In the genomic region with DNA sequence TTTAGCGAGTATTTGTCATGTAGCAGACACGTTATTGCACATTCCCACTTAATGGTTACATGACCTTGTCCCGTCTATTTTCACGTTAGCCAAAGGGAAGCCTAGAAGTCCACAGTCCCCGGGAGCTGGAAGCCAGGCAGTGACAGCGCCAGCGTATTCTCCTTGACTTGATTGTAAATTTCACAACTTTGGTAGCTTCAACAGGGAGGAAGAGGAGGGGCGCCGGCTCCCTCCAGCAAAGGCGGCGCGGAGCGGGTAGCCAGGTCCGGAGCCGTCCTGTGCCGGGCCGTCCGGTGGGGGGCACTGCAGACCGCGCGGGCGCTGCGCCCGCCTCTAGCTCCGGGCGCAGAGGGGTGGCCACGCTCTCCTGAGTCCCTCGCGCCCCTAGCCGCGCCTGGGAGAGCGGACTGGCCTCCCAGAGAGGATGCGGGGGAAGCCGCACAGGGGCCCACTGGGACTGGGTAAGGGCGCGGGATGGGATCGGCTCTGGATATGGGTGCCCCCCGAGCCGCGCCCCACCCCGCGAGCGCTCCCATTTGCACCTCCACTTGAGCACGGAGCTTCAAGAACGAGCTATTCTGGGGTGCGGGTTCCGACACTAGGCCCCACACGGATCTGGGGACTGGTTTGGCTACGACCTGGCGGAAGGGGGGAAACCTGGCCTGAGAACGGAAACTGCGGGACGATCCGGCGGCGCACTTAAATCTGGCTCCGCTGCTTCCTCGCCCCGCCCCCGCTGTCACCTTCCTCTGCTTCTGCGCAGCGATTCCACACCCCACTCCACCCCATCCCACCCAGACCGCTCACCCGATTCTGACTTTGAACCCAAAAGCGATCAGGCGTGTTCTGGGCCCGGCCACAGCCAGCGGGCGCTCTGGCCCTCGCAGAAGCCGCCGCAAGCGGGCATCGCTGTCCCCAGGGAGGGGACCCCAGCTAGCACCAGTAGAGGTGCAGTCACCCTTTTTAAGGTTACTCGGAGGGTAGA, we compare ENCODE assay signal across 8 cellular contexts. TPM values are rescaled to one million over a fixed set of nuclear protein-coding genes. Genes with fewer than 3 reads are reported as not detected.
DNase-seq lines count a peak whose midpoint lies in the region; ATAC-seq and TF ChIP-seq lines count a peak whose summit lies in the region.

No MANE protein-coding gene starts in this region.

- intact Hi-C loops in prostate gland (cut with DNase I) = loop anchor here (5.0 kb wide), 1 partner anchor 1102 kb away; no protein-coding TSS in a partner anchor

- H3K27ac ChIP-seq in prostate gland = peak overlapping the region; percentile 52 to 58

- H3K9me3 ChIP-seq in MG63 (no peaks in the 10 kb centered on the region), prostate gland (no peaks in the 10 kb centered on the region)

- no peaks in the 10 kb centered on the region for H3K36me3 ChIP-seq in MG63
- H3K36me3 ChIP-seq in prostate gland = no peaks in the 10 kb centered on the region

- TF ChIP-seq POLR2A in prostate gland (IDR thresholded peaks at IDR 0.05) = no peak

- H3K27me3 ChIP-seq in MG63 = no peaks in the 10 kb centered on the region; the same call in 1 of the 2 replicates
- H3K27me3 ChIP-seq in prostate gland (replicated peaks; ENCODE audit: insufficient read depth) = no peaks in the 10 kb centered on the region

- H3K4me1 ChIP-seq in prostate gland (replicated peaks) = no peaks in the 10 kb centered on the region

- peak overlapping the region; percentile 26 for H3K4me3 ChIP-seq in MG63
- H3K4me3 ChIP-seq in astrocyte of the cerebellum (ENCODE audit: low read depth, low read length) = peak overlapping the region; percentile 60
- peak overlapping the region; percentile 35 to 61 for H3K4me3 ChIP-seq in prostate gland

- TF ChIP-seq CTCF in astrocyte of the cerebellum (IDR thresholded peaks at IDR 0.05; ENCODE audit: low read depth, low read length, missing control alignments) (peak; percentile 72), prostate gland (IDR thresholded peaks at IDR 0.05) (peak; percentile 76 to 92 (median 84))

- 4% methylated on average over 70 of the region's 75 CpGs for WGBS in prostate gland

- ATAC-seq in GM21576 (IDR thresholded peaks at IDR 0.05; ENCODE audit: unreplicated experiment) = peak; percentile 75

- DNase-seq in ELR (ENCODE audit: low read depth) = peak; percentile 65
- DNase-seq in MG63 = peak; percentile 51
- no peak for DNase-seq in astrocyte of the cerebellum (ENCODE audit: low read depth)
- peak; percentile 76 for DNase-seq in hepatic stellate cell (ENCODE audit: low spot score)
- DNase-seq in prostate gland (ENCODE audit: low spot score) = peak; percentile 57
- DNase-seq in HuH-7.5 (ENCODE audit: low spot score) = no peak
- no peak for DNase-seq in pons (ENCODE audit: low spot score)

- in situ Hi-C loops in astrocyte of the cerebellum (cut with HindIII; ENCODE audit: low sequenced_read_pairs) = no loop called here

RNA-seq across cellular contexts. Expression of a gene that starts 23.8 kb away (rescaled TPM):
- 1.9 and 7.1 TPM in 2 replicates for total RNA-seq in MG63 (2014; rRNA removed; shearing (Covaris generic); ENCODE audit: low replicate concordance)
- 10 to 100 TPM; 41.4 to 50.0 TPM for total RNA-seq in prostate gland

Comparison
In these comparisons a context has a peak if more than half of its experiments do, and no peak if none do; other contexts are left out.
1. DNase-seq: peak in ELR (single experiment), MG63 (single experiment), hepatic stellate cell (single experiment) and prostate gland (single experiment); none in astrocyte of the cerebellum (single experiment), HuH-7.5 (single experiment) and pons (single experiment).
2. Peak in every context shown above with its lines, with median percentiles within 50 percentile points of each other: H3K4me3 ChIP-seq.